In genomic region chr1:54324750-54325704, GRCh38 we compare ENCODE assay signal across 9 cellular contexts.
A peak's percentile ranks its signal among the peaks of the same experiment; 100 is the strongest.
DNase-seq lines count a peak whose midpoint lies in the region; ATAC-seq and TF ChIP-seq lines count a peak whose summit lies in the region.
"Had no signal": no experiment of that assay in that cellular context is flagged by ENCODE, and none has a peak within 500 bp of the region (broad histone marks: within the 10 kb centered on the region; RNA-seq: fewer than 3 reads in every experiment).

No MANE protein-coding gene starts in this region.

- no peaks in the 10 kb centered on the region for H3K27me3 Mint-ChIP-seq in CD4-positive, alpha-beta T cell
- no peaks in the 10 kb centered on the region for H3K27me3 Mint-ChIP-seq in stimulated activated naive B cell treated with anti-CD40 and anti-IgM and Interleukin-4, amounts not matched to agents 10 μg/mL and 1 μg/mL and 100 μg/mL, for 72 hours

- no peaks in the 10 kb centered on the region for H3K36me3 Mint-ChIP-seq in CD4-positive, alpha-beta T cell (ENCODE audit: low read depth)
- no peaks in the 10 kb centered on the region for H3K36me3 Mint-ChIP-seq in stimulated activated naive B cell treated with anti-CD40 and anti-IgM and Interleukin-4, amounts not matched to agents 10 μg/mL and 1 μg/mL and 100 μg/mL, for 72 hours

- H3K36me3 ChIP-seq in ascending aorta, result no peaks in the 10 kb centered on the region
- no peaks in the 10 kb centered on the region for H3K36me3 ChIP-seq in left ventricle myocardium inferior

- H3K27ac Mint-ChIP-seq in CD4-positive, alpha-beta T cell, result peak overlapping the region; percentile 74
- no peak overlapping the region for H3K27ac Mint-ChIP-seq in stimulated activated naive B cell treated with anti-CD40 and anti-IgM and Interleukin-4, amounts not matched to agents 10 μg/mL and 1 μg/mL and 100 μg/mL, for 72 hours

- ATAC-seq in CD4-positive, alpha-beta T cell (ENCODE audit: poor library complexity), result no peak
- no peak for ATAC-seq in stimulated activated naive B cell treated with anti-CD40 and anti-IgM and Interleukin-4, amounts not matched to agents 10 μg/mL and 1 μg/mL and 100 μg/mL, for 72 hours (replicated peaks)

- no peak for DNase-seq in CD4-positive, alpha-beta T cell
- DNase-seq in ascending aorta (ENCODE audit: low spot score in 2 of 2) (no peak), left ventricle myocardium inferior (no peak), pons (ENCODE audit: low spot score) (peak; percentile 68), Kasumi-1 (lab: John Stamatoyannopoulos, UW) (no peak), T1000 (lab: John Stamatoyannopoulos, UW) (no peak), GM10248 (ENCODE audit: extremely low spot score) (no peak)
- DNase-seq in stimulated activated naive B cell treated with anti-CD40 and anti-IgM and Interleukin-4, amounts not matched to agents 10 μg/mL and 1 μg/mL and 100 μg/mL, for 72 hours, result no peak
- DNase-seq: activated T-cell treated with anti-CD3 and anti-CD28 coated beads, Interleukin-2, amount 50 U/mL, for 1 hour had no signal

- no peak overlapping the region for H3K4me3 ChIP-seq in ascending aorta
- H3K4me3 ChIP-seq in left ventricle myocardium inferior, result no peak overlapping the region

- H3K9me3 Mint-ChIP-seq in CD4-positive, alpha-beta T cell, result no peaks in the 10 kb centered on the region
- H3K9me3 Mint-ChIP-seq in stimulated activated naive B cell treated with anti-CD40 and anti-IgM and Interleukin-4, amounts not matched to agents 10 μg/mL and 1 μg/mL and 100 μg/mL, for 72 hours, result no peaks in the 10 kb centered on the region

- H3K9me3 ChIP-seq in CD4-positive, alpha-beta T cell (ENCODE audit: control insufficient read depth, low read length), result no peaks in the 10 kb centered on the region
- no peaks in the 10 kb centered on the region for H3K9me3 ChIP-seq in ascending aorta
- H3K9me3 ChIP-seq in left ventricle myocardium inferior (replicated peaks), result no peaks in the 10 kb centered on the region

- TF ChIP-seq CTCF in CD4-positive, alpha-beta T cell (IDR thresholded peaks at IDR 0.05), result no peak
- TF ChIP-seq CTCF in ascending aorta (IDR thresholded peaks at IDR 0.05) (no peak), left ventricle myocardium inferior (IDR thresholded peaks at IDR 0.05; ENCODE audit: borderline replicate concordance) (no peak), GM10248 (IDR thresholded peaks at IDR 0.05; ENCODE audit: control extremely low read depth, extremely low read depth, low read depth, missing control alignments) (no peak)

- H3K4me1 ChIP-seq in ascending aorta, result peaks cover 0 to 31% of the 10 kb centered on the region in 2 donors
- H3K4me1 ChIP-seq in left ventricle myocardium inferior, result peaks cover 81% of the 10 kb centered on the region

- H3K27ac ChIP-seq in CD4-positive, alpha-beta T cell (ENCODE audit: low read depth, low read length), result no peak overlapping the region
- H3K27ac ChIP-seq in ascending aorta (peak overlapping the region; percentile 6 to 15), left ventricle myocardium inferior (replicated peaks) (peak overlapping the region; percentile 76)

- CTCF ChIA-PET in CD4-positive, alpha-beta T cell (lab: Charles Lee), result no interaction called here
- CTCF ChIA-PET in GM10248 (lab: Yijun Ruan, JAX), result interaction anchor here (0.9 to 1.7 kb wide), 3 partner anchors 10 to 32 kb away, joined by 3 to 6 read pairs (median 3); no protein-coding TSS in a partner anchor

- POLR2A ChIA-PET in CD4-positive, alpha-beta T cell (lab: Charles Lee), result no interaction called here
- POLR2A ChIA-PET in GM10248 (lab: Yijun Ruan, JAX), result no interaction called here

- no peak overlapping the region for H3K4me3 Mint-ChIP-seq in CD4-positive, alpha-beta T cell
- H3K4me3 Mint-ChIP-seq in stimulated activated naive B cell treated with anti-CD40 and anti-IgM and Interleukin-4, amounts not matched to agents 10 μg/mL and 1 μg/mL and 100 μg/mL, for 72 hours, result no peak overlapping the region

- no peaks in the 10 kb centered on the region for H3K27me3 ChIP-seq in CD4-positive, alpha-beta T cell (ENCODE audit: control insufficient read depth, insufficient read depth, low read length)
- H3K27me3 ChIP-seq in ascending aorta (no peaks in the 10 kb centered on the region), left ventricle myocardium inferior (ENCODE audit: low read depth) (no peaks in the 10 kb centered on the region)

- intact Hi-C loops in CD4-positive, alpha-beta T cell (cut with DNase I, micrococcal nuclease), result no loop called here
- intact Hi-C loops in ascending aorta (cut with DNase I), result no loop called here
- intact Hi-C loops in left ventricle myocardium inferior (cut with micrococcal nuclease), result no loop called here

- peaks cover 95% of the 10 kb centered on the region for H3K4me1 Mint-ChIP-seq in CD4-positive, alpha-beta T cell (ENCODE audit: low read depth)
- H3K4me1 Mint-ChIP-seq in stimulated activated naive B cell treated with anti-CD40 and anti-IgM and Interleukin-4, amounts not matched to agents 10 μg/mL and 1 μg/mL and 100 μg/mL, for 72 hours, result peaks cover 0 to 4% of the 10 kb centered on the region in 2 donors
